ENCODE assay signal across 8 cellular contexts in the genomic region with DNA sequence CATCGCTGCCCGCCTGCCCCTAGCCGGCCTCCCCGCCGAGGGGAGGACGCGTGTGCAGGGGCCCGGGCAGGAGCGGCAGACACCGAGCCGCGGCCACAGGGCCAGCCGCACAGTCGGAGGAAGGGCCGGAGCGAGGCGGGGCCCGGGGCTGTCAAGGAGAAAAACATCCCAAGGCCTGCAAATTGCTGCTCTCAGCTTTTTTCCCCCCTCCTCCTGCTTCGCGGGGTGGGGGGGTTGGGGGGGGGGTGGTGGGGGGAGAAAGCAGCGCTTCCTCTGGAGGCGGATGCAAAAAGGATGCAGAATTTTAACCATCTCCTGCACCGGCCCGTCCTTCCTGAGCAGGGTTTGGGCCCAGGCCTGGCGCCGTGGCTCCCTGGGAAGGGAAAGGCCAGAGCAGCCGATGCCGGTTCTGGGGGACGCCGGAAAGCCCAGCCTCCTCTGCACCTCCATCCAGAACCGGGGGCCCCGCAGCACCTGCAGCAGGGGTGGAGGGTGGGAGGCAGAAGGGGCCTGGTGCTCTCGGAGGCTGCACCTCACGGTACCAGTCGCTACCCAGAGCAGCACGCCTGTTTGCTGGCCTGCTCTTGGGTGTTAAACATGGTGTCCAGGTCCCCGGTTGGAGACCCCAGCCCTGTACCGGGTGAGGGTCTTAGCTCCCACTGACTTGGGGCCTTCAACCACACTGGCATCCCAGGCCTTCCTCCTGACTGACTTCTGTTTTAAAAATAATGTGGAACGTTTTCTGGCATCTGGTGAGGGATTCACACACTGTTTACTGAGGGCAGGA.
DNase-seq lines count a peak whose midpoint lies in the region; ATAC-seq and TF ChIP-seq lines count a peak whose summit lies in the region.

No MANE protein-coding gene starts in this region.

- H3K9ac ChIP-seq in trophoblast cell (ENCODE audit: low read length): no peak overlapping the region

- ATAC-seq in stimulated activated effector memory CD8-positive, alpha-beta T cell treated with anti-CD3 and anti-CD28 coated beads, Interleukin-12 subunit alpha, Interleukin-12 subunit beta, amount 100 ng/mL, for 72 hours: peak; percentile 52
- no peak for ATAC-seq in HG03108 (IDR thresholded peaks at IDR 0.05; ENCODE audit: unreplicated experiment)

- no peak overlapping the region for H2AK5ac ChIP-seq in trophoblast cell (ENCODE audit: low read length)

- H2AFZ ChIP-seq in trophoblast cell (ENCODE audit: insufficient read depth, low read length, poor library complexity): no peak overlapping the region

- peak; percentile 49 for TF ChIP-seq POLR2A in GM19099 (IDR thresholded peaks at IDR 0.05; ENCODE audit: extremely low read depth, insufficient read length, low read depth)

- no peak overlapping the region for H4K91ac ChIP-seq in trophoblast cell (ENCODE audit: low read depth, low read length)

- H3K4me2 ChIP-seq in trophoblast cell (ENCODE audit: low read length): no peak overlapping the region

- H3K4me1 Mint-ChIP-seq in stimulated activated effector memory CD8-positive, alpha-beta T cell treated with anti-CD3 and anti-CD28 coated beads, Interleukin-12 subunit alpha, Interleukin-12 subunit beta, amount 100 ng/mL, for 72 hours: no peaks in the 10 kb centered on the region

- no peaks in the 10 kb centered on the region for H3K4me1 ChIP-seq in trophoblast cell (ENCODE audit: control insufficient read depth in 1 of 2, insufficient read depth in 2 of 2, low read length in 2 of 2)

- H3K36me3 Mint-ChIP-seq in stimulated activated effector memory CD8-positive, alpha-beta T cell treated with anti-CD3 and anti-CD28 coated beads, Interleukin-12 subunit alpha, Interleukin-12 subunit beta, amount 100 ng/mL, for 72 hours: no peaks in the 10 kb centered on the region

- DNase-seq in AG09309 (ENCODE audit: low read depth) (no peak), SK-MEL-5 (ENCODE audit: low read depth, low spot score) (peak; percentile 39), cerebellar cortex (ENCODE audit: low spot score) (peak; percentile 49), left kidney (ENCODE audit: low read depth, low spot score) (peak; percentile 84), trophoblast cell (no peak)
- DNase-seq in stimulated activated effector memory CD8-positive, alpha-beta T cell treated with anti-CD3 and anti-CD28 coated beads, Interleukin-12 subunit alpha, Interleukin-12 subunit beta, amount 100 ng/mL, for 72 hours (ENCODE audit: low spot score in 2 of 2): peak in 1 of 2 donors; percentile 73

- H2BK120ac ChIP-seq in trophoblast cell (ENCODE audit: insufficient read depth, low read length, poor library complexity): no peak overlapping the region

- H3K14ac ChIP-seq in trophoblast cell (ENCODE audit: low read length): no peak overlapping the region

- no peak overlapping the region for H2BK5ac ChIP-seq in trophoblast cell (ENCODE audit: low read depth, low read length, poor library complexity)

- peak overlapping the region; percentile 91 for H3K27ac Mint-ChIP-seq in stimulated activated effector memory CD8-positive, alpha-beta T cell treated with anti-CD3 and anti-CD28 coated beads, Interleukin-12 subunit alpha, Interleukin-12 subunit beta, amount 100 ng/mL, for 72 hours

- H3K9me3 ChIP-seq in trophoblast cell (ENCODE audit: insufficient read depth, low read depth, low read length): no peaks in the 10 kb centered on the region

- no peaks in the 10 kb centered on the region for H3K79me1 ChIP-seq in trophoblast cell (ENCODE audit: low read length)

- no peak overlapping the region for H3K23ac ChIP-seq in trophoblast cell (ENCODE audit: low read length)

- no peaks in the 10 kb centered on the region for H3K9me3 Mint-ChIP-seq in stimulated activated effector memory CD8-positive, alpha-beta T cell treated with anti-CD3 and anti-CD28 coated beads, Interleukin-12 subunit alpha, Interleukin-12 subunit beta, amount 100 ng/mL, for 72 hours

- no peak overlapping the region for H4K12ac ChIP-seq in trophoblast cell (ENCODE audit: low read depth, low read length)

- no peaks in the 10 kb centered on the region for H3K79me2 ChIP-seq in trophoblast cell (ENCODE audit: control insufficient read depth, insufficient read depth, low read length, poor library complexity)

- WGBS in trophoblast cell (ENCODE audit: extremely low coverage, insufficient coverage, insufficient read length): no CpG with 5 or more reads among the region's 39 CpGs

- H3K4me3 ChIP-seq in AG09309 (ENCODE audit: control insufficient read depth, low read depth, low read length) (peak overlapping the region; percentile 75), trophoblast cell (ENCODE audit: low read depth, low read length) (no peak overlapping the region)

- H2BK12ac ChIP-seq in trophoblast cell (ENCODE audit: low read length): no peak overlapping the region

- in situ Hi-C loops in SK-MEL-5 (cut with HindIII; ENCODE audit: low pct_unique_long_range_greater_than_20kb, low sequenced_read_pairs): no loop called here

- no peak overlapping the region for H3K18ac ChIP-seq in trophoblast cell (ENCODE audit: low read length)

- no peak for TF ChIP-seq CTCF in AG09309 (IDR thresholded peaks at IDR 0.05; ENCODE audit: control insufficient read depth, insufficient read depth, low read depth, low read length, missing control alignments)

- no peak overlapping the region for H3K27ac ChIP-seq in trophoblast cell (ENCODE audit: low read depth, low read length)

- no peak overlapping the region for H4K8ac ChIP-seq in trophoblast cell (ENCODE audit: low read depth, low read length)

- peak overlapping the region; percentile 74 for H3K4me3 Mint-ChIP-seq in stimulated activated effector memory CD8-positive, alpha-beta T cell treated with anti-CD3 and anti-CD28 coated beads, Interleukin-12 subunit alpha, Interleukin-12 subunit beta, amount 100 ng/mL, for 72 hours

- H3K36me3 ChIP-seq in trophoblast cell (ENCODE audit: control insufficient read depth in 1 of 2, insufficient read depth in 2 of 2, low read length in 2 of 2): no peaks in the 10 kb centered on the region

- H3K27me3 ChIP-seq in trophoblast cell (ENCODE audit: insufficient read depth, low read length): no peaks in the 10 kb centered on the region

- no peak overlapping the region for H3K4ac ChIP-seq in trophoblast cell (ENCODE audit: low read depth, low read length)

Comparison
In these comparisons a context has a peak if more than half of its experiments do, and no peak if none do; other contexts are left out.
1. DNase-seq: peak in SK-MEL-5 (single experiment), cerebellar cortex (single experiment) and left kidney (single experiment); none in AG09309 (single experiment) and trophoblast cell (0 of 2).